In the genomic region with DNA sequence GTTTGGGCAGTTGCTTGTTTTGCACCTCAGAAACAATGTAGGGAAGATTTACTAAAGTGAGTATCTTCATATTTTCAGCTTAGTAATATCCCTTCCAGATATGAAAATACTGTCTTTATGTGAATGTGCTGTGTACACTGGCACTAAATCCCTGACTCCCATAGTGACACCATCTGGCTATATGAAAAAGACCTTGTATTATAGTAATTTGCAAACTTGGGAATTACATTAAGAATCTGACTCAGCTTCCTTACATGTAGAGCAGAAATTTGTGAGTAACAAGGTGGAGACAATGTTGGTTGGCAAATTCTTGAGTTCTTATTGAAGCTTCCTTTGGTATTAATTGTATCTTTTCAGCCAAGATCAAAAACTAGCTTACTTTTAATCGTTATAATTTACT, we compare ENCODE assay signal across 26 cellular contexts.
"Had no signal": no experiment of that assay in that cellular context is flagged by ENCODE, and none has a peak within 500 bp of the region (broad histone marks: within the 10 kb centered on the region; RNA-seq: fewer than 3 reads in every experiment).

No MANE protein-coding gene starts in this region.

- H3K27me3 ChIP-seq: gastrocnemius medialis, heart left ventricle, hepatocyte, left lung, neural progenitor cell, stomach, thyroid gland, vagina had no signal

- H3K4me3 ChIP-seq: gastrocnemius medialis, heart left ventricle, hepatocyte, left lung, neural progenitor cell, smooth muscle cell, stomach, thyroid gland, vagina had no signal

- H3K4me1 Mint-ChIP-seq: naive thymus-derived CD4-positive, alpha-beta T cell; nephron; neural progenitor cell had no signal

- DNase-seq: cortex of kidney; effector memory CD8-positive, alpha-beta T cell; gastrocnemius medialis; heart left ventricle; left cardiac atrium; left lung; mesendoderm; midbrain; naive thymus-derived CD4-positive, alpha-beta T cell; stimulated activated CD4-positive, alpha-beta T cell treated with anti-CD3 and anti-CD28 coated beads, Interleukin-12 subunit alpha, Interleukin-12 subunit beta, amount 100 ng/mL, for 4 hours; stimulated activated CD4-positive, alpha-beta T cell treated with anti-CD3 and anti-CD28 coated beads, Interleukin-1b, Interleukin-23, amount 100 ng/mL, for 48 hours; stimulated activated CD4-positive, alpha-beta T cell treated with anti-CD3 and anti-CD28 coated beads, Interleukin-4, amount 100 ng/mL, for 1 hour; stimulated activated CD8-positive, alpha-beta memory T cell treated with anti-CD3 and anti-CD28 coated beads, Interleukin-4, amount 100 ng/mL, for 48 hours; stimulated activated naive CD4-positive, alpha-beta T cell treated with Interleukin-2 at 50 U/mL for 16 hours; stomach; thyroid gland; trophoblast cell had no signal

- ATAC-seq: effector memory CD8-positive, alpha-beta T cell; gastrocnemius medialis; heart left ventricle; left cardiac atrium; left lung; naive thymus-derived CD4-positive, alpha-beta T cell; sciatic nerve had no signal

- H3K4me1 ChIP-seq: gastrocnemius medialis, heart left ventricle, neural progenitor cell, parathyroid adenoma, stomach, thyroid gland, vagina had no signal

- H3K27me3 Mint-ChIP-seq: effector memory CD8-positive, alpha-beta T cell; naive thymus-derived CD4-positive, alpha-beta T cell; progenitor cell of endocrine pancreas had no signal

- H2AFZ ChIP-seq: hepatocyte, neural progenitor cell, parathyroid adenoma had no signal

- H3K9me3 Mint-ChIP-seq: effector memory CD8-positive, alpha-beta T cell; naive thymus-derived CD4-positive, alpha-beta T cell; neural progenitor cell had no signal

- H3K79me2 ChIP-seq: hepatocyte, parathyroid adenoma had no signal

- FAIRE-seq: endometrium had no signal

- H3K9me3 ChIP-seq: gastrocnemius medialis, left lung, stomach, thyroid gland, vagina had no signal

- H3K27ac ChIP-seq: gastrocnemius medialis, heart left ventricle, hepatocyte, left lung, neural progenitor cell, parathyroid adenoma, stomach, thyroid gland, vagina had no signal

- H3K9ac ChIP-seq: neural progenitor cell, parathyroid adenoma had no signal

- H3K27ac Mint-ChIP-seq: effector memory CD8-positive, alpha-beta T cell; naive thymus-derived CD4-positive, alpha-beta T cell; nephron; neural progenitor cell; progenitor cell of endocrine pancreas had no signal

- H3K4me2 ChIP-seq: hepatocyte, neural progenitor cell, smooth muscle cell had no signal

- H3K4me3 Mint-ChIP-seq: effector memory CD8-positive, alpha-beta T cell; naive thymus-derived CD4-positive, alpha-beta T cell; nephron; neural progenitor cell had no signal
